In genomic region chr4:189265515-189265914, GRCh38 we compare ENCODE assay signal across 9 cellular contexts.
"Had no signal": no experiment of that assay in that cellular context is flagged by ENCODE, and none has a peak within 500 bp of the region (broad histone marks: within the 10 kb centered on the region; RNA-seq: fewer than 3 reads in every experiment).

No MANE protein-coding gene starts in this region.

- ATAC-seq: HCT116, K562 had no signal

- H3K4me1 ChIP-seq: HAP-1 had no signal

- H3K9me3 ChIP-seq: HAP-1 had no signal

- H3K27ac Mint-ChIP-seq: HFFc6 had no signal

- H3K4me3 Mint-ChIP-seq: HFFc6 had no signal

- DNase-seq: GOT3, HFFc6, IMR-90, KG1 had no signal

- FAIRE-seq: H54, HTR-8/SVneo, K562 had no signal

- H3K4me3 ChIP-seq: HAP-1, K562 had no signal

- H3K36me3 ChIP-seq: HAP-1 had no signal
